ENCODE assay signal across 11 cellular contexts in the genomic region with DNA sequence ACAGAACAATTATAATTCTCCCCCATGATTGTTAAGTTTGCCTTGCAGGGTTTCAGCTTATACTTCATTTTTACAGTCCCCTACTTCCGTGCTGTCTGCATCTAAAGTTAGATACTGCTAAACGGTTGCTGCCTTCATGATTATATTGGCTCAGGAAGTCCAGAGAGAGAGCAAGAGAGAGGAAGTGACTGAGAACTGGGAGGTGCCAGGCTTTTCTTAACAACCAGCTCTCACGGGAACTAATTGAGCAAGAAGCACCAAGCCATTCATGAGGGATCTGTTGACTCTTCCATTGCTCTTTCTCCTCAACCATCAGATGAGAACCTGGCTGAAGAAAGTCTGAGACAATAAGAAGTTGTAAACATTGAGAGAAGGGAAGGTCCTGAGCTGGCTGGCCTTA.
A peak's percentile ranks its signal among the peaks of the same experiment; 100 is the strongest.
DNase-seq lines count a peak whose midpoint lies in the region; ATAC-seq and TF ChIP-seq lines count a peak whose summit lies in the region.
"Had no signal": no experiment of that assay in that cellular context is flagged by ENCODE, and none has a peak within 500 bp of the region (broad histone marks: within the 10 kb centered on the region; RNA-seq: fewer than 3 reads in every experiment).

No MANE protein-coding gene starts in this region.

- H3K4me1 ChIP-seq in esophagus muscularis mucosa = no peaks in the 10 kb centered on the region
- H3K4me1 ChIP-seq: testis had no signal

- TF ChIP-seq CTCF in esophagus muscularis mucosa (IDR thresholded peaks at IDR 0.05) = no peak

- H3K9me3 ChIP-seq in SK-N-MC (ENCODE audit: low read depth, low read length) = no peaks in the 10 kb centered on the region
- no peaks in the 10 kb centered on the region for H3K9me3 ChIP-seq in esophagus muscularis mucosa
- H3K9me3 ChIP-seq: testis had no signal

- H3K27ac ChIP-seq in SK-N-MC (peak overlapping the region; percentile 29; the same call in 1 of the 2 replicates), esophagus muscularis mucosa (replicated peaks in 1 of 4) (no peak overlapping the region)
- H3K27ac ChIP-seq: testis had no signal

- TF ChIP-seq EP300 in esophagus muscularis mucosa (IDR thresholded peaks at IDR 0.05) = no peak

- intact Hi-C loops in left colon (cut with DNase I, micrococcal nuclease) = no loop called here
- intact Hi-C loops in esophagus muscularis mucosa (cut with DNase I) = no loop called here

- 34% methylated on average over 3 of the region's 3 CpGs for WGBS in esophagus muscularis mucosa

- ATAC-seq in left colon = peak; percentile 88
- ATAC-seq in left lobe of liver = no peak
- no peak for ATAC-seq in HG03135 (IDR thresholded peaks at IDR 0.05; ENCODE audit: unreplicated experiment)

- no peak for TF ChIP-seq POLR2A in esophagus muscularis mucosa (IDR thresholded peaks at IDR 0.05; ENCODE audit: low read depth)

- no peaks in the 10 kb centered on the region for H3K27me3 ChIP-seq in esophagus muscularis mucosa
- H3K27me3 ChIP-seq: testis had no signal

- DNase-seq in CD1c-positive myeloid dendritic cell (ENCODE audit: extremely low spot score) (peak; percentile 51), HT1080 (ENCODE audit: low read depth) (peak; percentile 61), SK-N-MC (ENCODE audit: low read depth, low spot score) (no peak), left colon (no peak), left lobe of liver (ENCODE audit: low spot score) (no peak), NCI-H2107 treated with DMSO at 0.1 percent for 48 hours (lab: John Stamatoyannopoulos, UW; ENCODE audit: unreplicated experiment) (no peak), esophagus muscularis mucosa (ENCODE audit: extremely low spot score) (no peak)
- DNase-seq: activated effector memory CD4-positive, alpha-beta T cell treated with Interleukin-2 at 50 U/mL for 16 hours; NCI-H1694; testis had no signal

- H3K36me3 ChIP-seq in SK-N-MC (ENCODE audit: insufficient read depth, low read length) (no peaks in the 10 kb centered on the region), esophagus muscularis mucosa (no peaks in the 10 kb centered on the region)

- no peak overlapping the region for H3K9ac ChIP-seq in SK-N-MC (ENCODE audit: insufficient read length)

- peak overlapping the region; percentile 6; the same call in 1 of the 2 replicates for H3K4me3 ChIP-seq in SK-N-MC
- no peak overlapping the region for H3K4me3 ChIP-seq in esophagus muscularis mucosa
- H3K4me3 ChIP-seq: testis had no signal

Comparison
In these comparisons a context has a peak if more than half of its experiments do, and no peak if none do; other contexts are left out.
1. DNase-seq: peak in CD1c-positive myeloid dendritic cell (single experiment) and HT1080 (single experiment); none in SK-N-MC (single experiment), left colon (0 of 2), left lobe of liver (single experiment), NCI-H2107 treated with DMSO at 0.1 percent for 48 hours (single experiment) and esophagus muscularis mucosa (single experiment).